In the genomic region with DNA sequence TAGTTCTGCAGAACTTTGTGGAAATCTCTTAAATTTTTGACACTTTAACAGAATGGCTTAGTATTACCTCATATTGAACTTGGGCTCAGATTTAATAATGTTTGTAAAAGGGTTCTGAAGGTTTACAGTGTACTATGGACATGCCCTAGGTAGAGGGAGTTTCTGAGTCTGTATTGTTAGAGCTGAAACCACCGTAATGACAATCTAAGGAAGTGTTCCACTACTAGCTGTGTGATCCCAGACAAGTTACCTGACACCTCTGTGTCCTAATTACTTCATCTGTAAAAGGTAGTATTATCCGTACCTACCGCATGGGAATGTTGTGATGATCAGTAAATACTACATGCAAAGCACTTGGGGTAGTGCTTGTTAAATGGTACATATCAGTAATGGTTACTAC, we compare ENCODE assay signal across 19 cellular contexts.
DNase-seq lines count a peak whose midpoint lies in the region; ATAC-seq, FAIRE-seq and TF ChIP-seq lines count a peak whose summit lies in the region.
"Had no signal": no experiment of that assay in that cellular context is flagged by ENCODE, and none has a peak within 500 bp of the region (broad histone marks: within the 10 kb centered on the region; RNA-seq: fewer than 3 reads in every experiment).

No MANE protein-coding gene starts in this region.

- FAIRE-seq in bronchial epithelial cell (lab: Jason Lieb, UNC): peak; percentile 28
- FAIRE-seq: D721Med had no signal

- H3K4me1 ChIP-seq in PC-3 (ENCODE audit: insufficient read depth, low read length): peaks cover 6% of the 10 kb centered on the region; the same call in 1 of the 2 replicates
- peaks cover 25 to 26% of the 10 kb centered on the region in 2 donors for H3K4me1 ChIP-seq in mucosa of rectum (ENCODE audit: control insufficient read depth in 2 of 2, insufficient read depth in 2 of 2, low read length in 2 of 2)

- intact Hi-C loops in CD4-positive, alpha-beta T cell (cut with DNase I, micrococcal nuclease): loop anchor here (5.0 kb wide), 4 partner anchors 37 to 87 kb away; a partner anchor contains a TSS
- intact Hi-C loops in PC-3 (cut with micrococcal nuclease): loop anchor here (5.0 kb wide), 1 partner anchor 47 kb away; no protein-coding TSS in a partner anchor

- H3K9me2 ChIP-seq in PC-3 (replicated peaks; ENCODE audit: low read length): no peaks in the 10 kb centered on the region

- H3K9me3 ChIP-seq in CD4-positive, alpha-beta T cell (ENCODE audit: control insufficient read depth, low read length): no peaks in the 10 kb centered on the region
- H3K9me3 ChIP-seq in PC-3 (ENCODE audit: low read length) (no peaks in the 10 kb centered on the region), mucosa of rectum (ENCODE audit: control insufficient read depth in 2 of 2, low read length in 2 of 2) (no peaks in the 10 kb centered on the region)

- H3K4me3 Mint-ChIP-seq in CD4-positive, alpha-beta T cell: peak overlapping the region; percentile 27
- H3K4me3 Mint-ChIP-seq: CD4-positive, alpha-beta memory T cell; H9 had no signal

- no peaks in the 10 kb centered on the region for H3K9me3 Mint-ChIP-seq in CD4-positive, alpha-beta T cell
- H3K9me3 Mint-ChIP-seq: CD4-positive, alpha-beta memory T cell; H9 had no signal

- POLR2A ChIA-PET in CD4-positive, alpha-beta T cell (lab: Charles Lee): no interaction called here
- POLR2A ChIA-PET in PC-3 (lab: Charles Lee; ENCODE audit: unreplicated experiment): no interaction called here

- peaks cover 7% of the 10 kb centered on the region for H3K79me2 ChIP-seq in PC-3 (ENCODE audit: low read length)

- no peak for ATAC-seq in CD4-positive, alpha-beta T cell (ENCODE audit: poor library complexity)
- peak; percentile 39 for ATAC-seq in PC-3
- no peak for ATAC-seq in GM18858 (IDR thresholded peaks at IDR 0.05; ENCODE audit: unreplicated experiment)
- ATAC-seq: Right ventricle myocardium inferior had no signal

- no peak overlapping the region for H3K4me2 ChIP-seq in PC-3 (ENCODE audit: low read length)

- H2AFZ ChIP-seq in PC-3 (ENCODE audit: low read length): no peak overlapping the region

- H4K20me1 ChIP-seq in PC-3 (ENCODE audit: low read length): no peaks in the 10 kb centered on the region

- no peaks in the 10 kb centered on the region for H3K27me3 ChIP-seq in CD4-positive, alpha-beta T cell (ENCODE audit: control insufficient read depth, insufficient read depth, low read length)
- H3K27me3 ChIP-seq in PC-3 (ENCODE audit: low read length) (no peaks in the 10 kb centered on the region), bronchial epithelial cell (ENCODE audit: control insufficient read depth, insufficient read depth, low read length) (no peaks in the 10 kb centered on the region), mucosa of rectum (ENCODE audit: control insufficient read depth in 2 of 2, insufficient read depth in 2 of 2, low read length in 2 of 2) (no peaks in the 10 kb centered on the region)

- H3K36me3 Mint-ChIP-seq in CD4-positive, alpha-beta T cell (ENCODE audit: low read depth): peaks cover 76% of the 10 kb centered on the region

- H3K27me3 Mint-ChIP-seq in CD4-positive, alpha-beta T cell: no peaks in the 10 kb centered on the region
- H3K27me3 Mint-ChIP-seq: CD4-positive, alpha-beta memory T cell had no signal

- no peak for TF ChIP-seq CTCF in CD4-positive, alpha-beta T cell (IDR thresholded peaks at IDR 0.05)
- TF ChIP-seq CTCF in PC-3 (conservative IDR thresholded peaks at IDR 0.05; ENCODE audit: low read depth, low read length) (no peak), bronchial epithelial cell (IDR thresholded peaks at IDR 0.05; ENCODE audit: insufficient read depth, low read length, severe bottlenecking) (no peak)

- H3K27ac ChIP-seq in CD4-positive, alpha-beta T cell (ENCODE audit: low read depth, low read length): no peak overlapping the region
- no peak overlapping the region for H3K27ac ChIP-seq in PC-3 (ENCODE audit: low read length)
- H3K27ac ChIP-seq in mucosa of rectum (ENCODE audit: low read depth in 2 of 2, low read length in 2 of 2): peak overlapping the region; percentile 36 to 48

- H3F3A ChIP-seq in PC-3 (ENCODE audit: low read length, unreplicated experiment): no peaks in the 10 kb centered on the region

- H3K9ac ChIP-seq in PC-3 (ENCODE audit: low read length) (no peak overlapping the region), mucosa of rectum (ENCODE audit: low read depth in 1 of 2, low read length in 2 of 2) (no peak overlapping the region)

- peaks cover 44% of the 10 kb centered on the region for H3K36me3 ChIP-seq in PC-3 (ENCODE audit: low read depth, low read length)
- H3K36me3 ChIP-seq in bronchial epithelial cell (ENCODE audit: control insufficient read depth, insufficient read depth, low read length): peaks cover 12% of the 10 kb centered on the region
- peaks cover 20 to 26% of the 10 kb centered on the region in 2 donors for H3K36me3 ChIP-seq in mucosa of rectum (ENCODE audit: control insufficient read depth in 2 of 2, insufficient read depth in 2 of 2, low read length in 2 of 2)

- no TSS peak for BruUV-seq in PC-3 (replicated peaks; lab: Mats Ljungman, UMichigan)

- peaks cover 49% of the 10 kb centered on the region for H3K4me1 Mint-ChIP-seq in CD4-positive, alpha-beta T cell (ENCODE audit: low read depth)

- CTCF ChIA-PET in CD4-positive, alpha-beta T cell (lab: Charles Lee): no interaction called here
- CTCF ChIA-PET in PC-3 (lab: Charles Lee): interaction anchor here (0.6 kb wide), 1 partner anchor 24 kb away, joined by 7 read pairs; no protein-coding TSS in a partner anchor

- H3K27ac Mint-ChIP-seq in CD4-positive, alpha-beta T cell: peak overlapping the region; percentile 91

- no peak overlapping the region for H3K4me3 ChIP-seq in PC-3 (ENCODE audit: low read length)
- H3K4me3 ChIP-seq in bronchial epithelial cell (ENCODE audit: low read depth, low read length): no peak overlapping the region
- no peak overlapping the region for H3K4me3 ChIP-seq in mucosa of rectum (ENCODE audit: low read length in 2 of 2)

- DNase-seq in CD4-positive, alpha-beta T cell: no peak
- no peak for DNase-seq in PC-3
- DNase-seq in bronchial epithelial cell (ENCODE audit: low read depth): no peak
- DNase-seq in HT-29 (ENCODE audit: low spot score): no peak
- DNase-seq in HPDE6-E6E7 (ENCODE audit: extremely low spot score): no peak
- DNase-seq in medulla oblongata (ENCODE audit: extremely low spot score): no peak
- DNase-seq: CD4-positive, alpha-beta memory T cell; GF-D8; H9; Karpas-422; NCI-H1105 treated with DMSO at 0.1 percent for 48 hours; NCI-H1930; NCI-H2171; NCI-H446 treated with DMSO at 0.1 percent for 48 hours; NCI-H748 treated with DMSO at 0.1 percent for 48 hours had no signal

Comparison
In these comparisons a context has a peak if more than half of its experiments do, and no peak if none do; other contexts are left out.
1. H3K27ac ChIP-seq: peak in mucosa of rectum (2 of 2); none in CD4-positive, alpha-beta T cell (single experiment) and PC-3 (single experiment).